ENCODE assay signal across 18 cellular contexts in genomic region chr16:66547101-66547989, GRCh38. TPM values are rescaled to one million over a fixed set of nuclear protein-coding genes. Genes with fewer than 3 reads are reported as not detected.
DNase-seq lines count a peak whose midpoint lies in the region; ATAC-seq and TF ChIP-seq lines count a peak whose summit lies in the region.
"Had no signal": no experiment of that assay in that cellular context is flagged by ENCODE, and none has a peak within 500 bp of the region (broad histone marks: within the 10 kb centered on the region; RNA-seq: fewer than 3 reads in every experiment).

No MANE protein-coding gene starts in this region.

- H3K4me1 Mint-ChIP-seq in CD8-positive, alpha-beta T cell (ENCODE audit: low read depth) = peaks cover 40% of the 10 kb centered on the region
- peaks cover 32% of the 10 kb centered on the region for H3K4me1 Mint-ChIP-seq in activated T-helper 17 cell treated with anti-CD3 and anti-CD28 coated beads, Interleukin-2, amount 50 U/mL, for 72 hours
- H3K4me1 Mint-ChIP-seq in nephron = peaks cover 35% of the 10 kb centered on the region

- no peak for TF ChIP-seq CTCF in CD8-positive, alpha-beta T cell (IDR thresholded peaks at IDR 0.05)
- no peak for TF ChIP-seq CTCF in nephron (IDR thresholded peaks at IDR 0.05; ENCODE audit: unreplicated experiment in 3 of 3)

- H3K27me3 ChIP-seq in CD8-positive, alpha-beta T cell (ENCODE audit: insufficient read depth, low read length) = no peaks in the 10 kb centered on the region

- DNase-seq in NCI-H2171 treated with DMSO at 0.1 percent for 48 hours (lab: John Stamatoyannopoulos, UW) (peak; percentile 17), NCI-H2171 (lab: John Stamatoyannopoulos, UW) (no peak), NCI-H2029 treated with DMSO at 0.1 percent for 48 hours (lab: John Stamatoyannopoulos, UW) (no peak), ACHN (no peak), D341Med (ENCODE audit: low spot score) (no peak)
- DNase-seq in CD8-positive, alpha-beta T cell = no peak
- DNase-seq: activated CD8-positive, alpha-beta memory T cell treated with anti-CD3 and anti-CD28 coated beads for 24 hours; HCEC 1CT; left ventricle myocardium superior; PC-9; small intestine had no signal

- H3K27ac Mint-ChIP-seq in CD8-positive, alpha-beta T cell = peak overlapping the region; percentile 90
- peak overlapping the region; percentile 68 for H3K27ac Mint-ChIP-seq in activated T-helper 17 cell treated with anti-CD3 and anti-CD28 coated beads, Interleukin-2, amount 50 U/mL, for 72 hours
- peak overlapping the region; percentile 58 to 93 (median 79) for H3K27ac Mint-ChIP-seq in nephron

- intact Hi-C loops in CD8-positive, alpha-beta T cell (cut with DNase I, micrococcal nuclease) = no loop called here

- POLR2A ChIA-PET in CD8-positive, alpha-beta T cell (lab: Charles Lee) = interaction anchor here (6.8 kb wide), 1 partner anchor 25 kb away, joined by 72 read pairs; no protein-coding TSS in a partner anchor

- H3K4me3 ChIP-seq in CD8-positive, alpha-beta T cell (ENCODE audit: low read depth, low read length) = no peak overlapping the region
- H3K4me3 ChIP-seq: A549, PC-9 had no signal

- ATAC-seq in CD8-positive, alpha-beta T cell = no peak
- no peak for ATAC-seq in activated T-helper 17 cell treated with anti-CD3 and anti-CD28 coated beads, Interleukin-2, amount 50 U/mL, for 72 hours (replicated peaks)
- ATAC-seq: A549, left ventricle myocardium superior had no signal

- peaks cover under 1% of the 10 kb centered on the region for H3K36me3 Mint-ChIP-seq in CD8-positive, alpha-beta T cell
- H3K36me3 Mint-ChIP-seq in activated T-helper 17 cell treated with anti-CD3 and anti-CD28 coated beads, Interleukin-2, amount 50 U/mL, for 72 hours (ENCODE audit: low read depth) = peaks cover 10% of the 10 kb centered on the region
- peaks cover 28% of the 10 kb centered on the region for H3K36me3 Mint-ChIP-seq in nephron (ENCODE audit: low read depth)
- H3K36me3 Mint-ChIP-seq: activated naive CD8-positive, alpha-beta T cell had no signal

- H3K27ac ChIP-seq in CD8-positive, alpha-beta T cell (ENCODE audit: low read depth, low read length) = no peak overlapping the region
- H3K27ac ChIP-seq: HL-60, PC-9 had no signal

- H3K4me3 Mint-ChIP-seq in CD8-positive, alpha-beta T cell = no peak overlapping the region
- H3K4me3 Mint-ChIP-seq in activated T-helper 17 cell treated with anti-CD3 and anti-CD28 coated beads, Interleukin-2, amount 50 U/mL, for 72 hours = no peak overlapping the region
- peak overlapping the region; percentile 69 to 82 (median 80) for H3K4me3 Mint-ChIP-seq in nephron
- H3K4me3 Mint-ChIP-seq: activated naive CD8-positive, alpha-beta T cell had no signal

- no peaks in the 10 kb centered on the region for H3K27me3 Mint-ChIP-seq in CD8-positive, alpha-beta T cell (ENCODE audit: low read depth)
- no peaks in the 10 kb centered on the region for H3K27me3 Mint-ChIP-seq in activated T-helper 17 cell treated with anti-CD3 and anti-CD28 coated beads, Interleukin-2, amount 50 U/mL, for 72 hours
- H3K27me3 Mint-ChIP-seq in nephron (ENCODE audit: low read depth) = no peaks in the 10 kb centered on the region
- H3K27me3 Mint-ChIP-seq: activated naive CD8-positive, alpha-beta T cell had no signal

- no peaks in the 10 kb centered on the region for H3K9me3 ChIP-seq in CD8-positive, alpha-beta T cell (ENCODE audit: low read length)
- H3K9me3 ChIP-seq: A549 had no signal

- in situ Hi-C loops in ACHN (cut with HindIII; ENCODE audit: low pct_ligation_motif_present, low pct_unique_long_range_greater_than_20kb, low sequenced_read_pairs) = no loop called here

- CTCF ChIA-PET in CD8-positive, alpha-beta T cell (lab: Charles Lee) = interaction anchor here (1.1 to 7.1 kb wide), 7 partner anchors 16 to 104 kb away, joined by 3 to 46 read pairs (median 5); partner anchors contain the start of gene CMTM3

- peaks cover 37% of the 10 kb centered on the region for H3K4me1 ChIP-seq in CD8-positive, alpha-beta T cell (ENCODE audit: insufficient read depth, low read length)

- H3K36me3 ChIP-seq in CD8-positive, alpha-beta T cell (ENCODE audit: insufficient read depth, low read length) = no peaks in the 10 kb centered on the region

- H3K9me3 Mint-ChIP-seq in CD8-positive, alpha-beta T cell = no peaks in the 10 kb centered on the region
- no peaks in the 10 kb centered on the region for H3K9me3 Mint-ChIP-seq in activated T-helper 17 cell treated with anti-CD3 and anti-CD28 coated beads, Interleukin-2, amount 50 U/mL, for 72 hours
- H3K9me3 Mint-ChIP-seq in nephron = no peaks in the 10 kb centered on the region

RNA-seq across cellular contexts. Expression of gene TK2, which starts 2.6 kb away (rescaled TPM):
- total RNA-seq in CD8-positive, alpha-beta T cell = 1 to 10 TPM; 3.3 to 4.4 TPM
- total RNA-seq in activated T-helper 17 cell treated with anti-CD3 and anti-CD28 coated beads, Interleukin-2, amount 50 U/mL, for 72 hours = 1 to 10 TPM; 5.7 to 6.6 TPM

RNA-seq across cellular contexts. Expression of gene CKLF, which starts 5.0 kb away (rescaled TPM):
- 10 to 100 TPM in 1 of 2 experiments, 1 to 10 TPM in 1; 7.9 to 11.1 TPM for total RNA-seq in CD8-positive, alpha-beta T cell
- 100 to 1,000 TPM; 117 to 155 TPM for total RNA-seq in activated T-helper 17 cell treated with anti-CD3 and anti-CD28 coated beads, Interleukin-2, amount 50 U/mL, for 72 hours

RNA-seq across cellular contexts. Expression of gene CMTM1, which starts 18.9 kb away (rescaled TPM):
- total RNA-seq in CD8-positive, alpha-beta T cell = under 1 TPM in 1 of 2 experiments, not detected in 1; 0.61 TPM
- 10 to 100 TPM; 15.8 to 15.9 TPM for total RNA-seq in activated T-helper 17 cell treated with anti-CD3 and anti-CD28 coated beads, Interleukin-2, amount 50 U/mL, for 72 hours

RNA-seq across cellular contexts. Expression of gene CMTM2, which starts 31.9 kb away (rescaled TPM):
- total RNA-seq in CD8-positive, alpha-beta T cell = not detected
- 1 to 10 TPM in 1 of 2 donors, under 1 TPM in 1; 0.78 to 1.3 TPM for total RNA-seq in activated T-helper 17 cell treated with anti-CD3 and anti-CD28 coated beads, Interleukin-2, amount 50 U/mL, for 72 hours
- total RNA-seq: left ventricle myocardium superior, M059J, PC-9, subcutaneous adipose tissue had no signal

RNA-seq across cellular contexts. Expression of gene CMTM3, which starts 57.2 kb away (rescaled TPM):
- 10 to 100 TPM; 40.0 to 40.6 TPM for total RNA-seq in CD8-positive, alpha-beta T cell
- total RNA-seq in activated T-helper 17 cell treated with anti-CD3 and anti-CD28 coated beads, Interleukin-2, amount 50 U/mL, for 72 hours = 10 to 100 TPM; 46.7 to 64.1 TPM

Comparison
In these comparisons a context has a peak if more than half of its experiments do, and no peak if none do; other contexts are left out.
1. H3K4me3 Mint-ChIP-seq: peak in nephron (3 of 3); none in CD8-positive, alpha-beta T cell (single experiment) and activated T-helper 17 cell treated with anti-CD3 and anti-CD28 coated beads, Interleukin-2, amount 50 U/mL, for 72 hours (single experiment).
2. RNA of gene CKLF, which starts 5.0 kb away (total RNA-seq): 117 to 155 TPM in activated T-helper 17 cell treated with anti-CD3 and anti-CD28 coated beads, Interleukin-2, amount 50 U/mL, for 72 hours; 7.9 to 11.1 TPM in CD8-positive, alpha-beta T cell; every median in the first group is over 4 times any median in the second.
3. RNA of gene CMTM1, which starts 18.9 kb away (total RNA-seq): 15.8 to 15.9 TPM in activated T-helper 17 cell treated with anti-CD3 and anti-CD28 coated beads, Interleukin-2, amount 50 U/mL, for 72 hours; 0.61 TPM in CD8-positive, alpha-beta T cell; every median in the first group is over 10 times any median in the second.
4. Peak in every context shown above with its lines, with median percentiles within 50 percentile points of each other: H3K27ac Mint-ChIP-seq.